In genomic region chr11:125494601-125494986, GRCh38 we compare ENCODE assay signal across 8 cellular contexts.
DNase-seq lines count a peak whose midpoint lies in the region; ATAC-seq, FAIRE-seq and TF ChIP-seq lines count a peak whose summit lies in the region.

No MANE protein-coding gene starts in this region.

- peak overlapping the region; percentile 55 for H3K4me3 ChIP-seq in effector memory CD4-positive, alpha-beta T cell (ENCODE audit: insufficient read depth, low read depth, low read length, poor library complexity, severe bottlenecking)

- H3K4me1 ChIP-seq in effector memory CD4-positive, alpha-beta T cell (ENCODE audit: control insufficient read depth, insufficient read depth, low read length, poor library complexity, severe bottlenecking), result peaks cover 20% of the 10 kb centered on the region

- no peak overlapping the region for H3K27ac ChIP-seq in effector memory CD4-positive, alpha-beta T cell (ENCODE audit: insufficient read depth, low read length, poor library complexity, severe bottlenecking)

- H3K36me3 ChIP-seq in effector memory CD4-positive, alpha-beta T cell (ENCODE audit: control insufficient read depth, insufficient read depth, low read length), result no peaks in the 10 kb centered on the region

- peak overlapping the region; percentile 85 to 93 (median 89) for H3K4me3 Mint-ChIP-seq in nephron

- H3K27me3 Mint-ChIP-seq in nephron (ENCODE audit: low read depth), result peaks cover 55% of the 10 kb centered on the region

- peaks cover 17% of the 10 kb centered on the region for H3K27me3 ChIP-seq in effector memory CD4-positive, alpha-beta T cell (replicated peaks; ENCODE audit: control insufficient read depth, insufficient read depth, low read length, poor library complexity, severe bottlenecking)

- H3K9me3 ChIP-seq in effector memory CD4-positive, alpha-beta T cell (ENCODE audit: control insufficient read depth, low read length), result no peaks in the 10 kb centered on the region

- DNase-seq in AG20443 (ENCODE audit: low spot score), result peak; percentile 17
- no peak for DNase-seq in effector memory CD4-positive, alpha-beta T cell
- no peak for DNase-seq in activated gamma-delta T cell (lab: John Stamatoyannopoulos, UW)
- no peak for DNase-seq in HTR-8/SVneo (ENCODE audit: insufficient read length, low spot score)
- DNase-seq in activated effector memory CD4-positive, alpha-beta T cell treated with anti-CD3 and anti-CD28 coated beads, Interleukin-2, amount 50 U/mL, for 16 hours, result no peak

- no peaks in the 10 kb centered on the region for H3K36me3 Mint-ChIP-seq in nephron (ENCODE audit: low read depth)

- no peaks in the 10 kb centered on the region for H3K9me3 Mint-ChIP-seq in nephron

- H3K4me1 Mint-ChIP-seq in nephron, result peaks cover 18% of the 10 kb centered on the region

- no peak for TF ChIP-seq CTCF in nephron (IDR thresholded peaks at IDR 0.05; ENCODE audit: unreplicated experiment in 3 of 3)

- peak overlapping the region in 1 of 3 experiments; percentile 54 for H3K27ac Mint-ChIP-seq in nephron

- peak; percentile 18 for ATAC-seq in HG03521 (IDR thresholded peaks at IDR 0.05; ENCODE audit: unreplicated experiment)
- no peak for ATAC-seq in HG02588 (IDR thresholded peaks at IDR 0.05; ENCODE audit: unreplicated experiment)

- FAIRE-seq in HTR-8/SVneo (lab: Jason Lieb, UNC), result no peak
